ENCODE assay signal across 8 cellular contexts in the genomic region with DNA sequence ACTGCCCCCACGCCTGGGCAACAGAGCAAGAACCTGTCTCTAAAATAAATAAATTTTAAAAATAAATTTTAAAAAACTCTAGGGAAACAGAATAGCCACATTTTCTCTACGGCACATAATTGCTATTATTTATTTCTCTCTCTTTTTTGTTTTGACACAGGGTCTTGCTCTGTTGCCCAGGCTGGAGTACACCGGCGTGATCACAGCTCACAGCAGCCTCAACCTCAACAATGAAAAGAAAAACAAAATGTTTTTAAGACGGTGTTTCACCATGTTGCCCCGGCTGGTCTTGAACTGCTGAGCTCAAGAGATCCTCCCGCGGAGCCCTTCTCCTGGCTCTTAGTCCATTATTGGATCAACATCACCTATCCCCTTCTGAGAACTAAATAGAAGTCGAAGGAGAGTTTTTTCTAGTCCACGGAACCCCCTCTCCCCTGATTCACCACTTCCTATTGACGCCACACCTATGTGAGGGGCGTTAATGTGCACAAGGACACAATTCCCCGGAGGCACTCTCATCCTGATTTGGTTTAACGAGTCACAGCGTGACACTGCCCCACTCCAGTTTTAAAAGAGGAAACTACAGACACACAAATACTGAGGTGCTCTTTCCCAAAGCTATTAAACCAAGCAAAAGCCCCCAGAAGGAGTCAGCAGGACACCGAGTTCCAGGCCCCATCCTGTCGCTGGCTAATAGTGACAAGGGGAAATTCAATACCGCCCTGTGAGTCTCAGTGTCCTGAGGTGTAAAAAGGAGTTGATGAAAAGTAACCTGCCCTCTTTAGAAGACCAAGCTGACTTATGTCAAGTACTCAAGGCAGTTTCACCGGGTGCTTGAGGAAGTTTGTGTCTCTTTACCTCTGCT. TPM values are rescaled to one million over a fixed set of nuclear protein-coding genes. Genes with fewer than 3 reads are reported as not detected.
A peak's percentile ranks its signal among the peaks of the same experiment; 100 is the strongest.
DNase-seq lines count a peak whose midpoint lies in the region; ATAC-seq and TF ChIP-seq lines count a peak whose summit lies in the region.

No MANE protein-coding gene starts in this region.

- WGBS in thyroid gland, 2 donors, result 23 to 29% methylated on average over 19 of the region's 19 CpGs

- intact Hi-C loops in lower lobe of right lung (cut with DNase I) (loop anchor here (10.0 kb wide), 1 partner anchor 70 kb away; no protein-coding TSS in a partner anchor), thyroid gland (cut with DNase I) (loop anchor here (5.0 kb wide), 2 partner anchors 68 to 83 kb away; a partner anchor contains a TSS)

- H3K4me1 Mint-ChIP-seq in central memory CD8-positive, alpha-beta T cell, result peaks cover 50% of the 10 kb centered on the region

- TF ChIP-seq POLR2A in thyroid gland (IDR thresholded peaks at IDR 0.05), result no peak

- H3K9me3 Mint-ChIP-seq in central memory CD8-positive, alpha-beta T cell, result no peaks in the 10 kb centered on the region

- H3K4me1 ChIP-seq in lower lobe of right lung (peaks cover 57% of the 10 kb centered on the region), thyroid gland (peaks cover 12 to 23% of the 10 kb centered on the region in 2 donors)

- TF ChIP-seq CTCF in lower lobe of right lung (IDR thresholded peaks at IDR 0.05) (no peak), thyroid gland (IDR thresholded peaks at IDR 0.05) (no peak)

- H3K27ac Mint-ChIP-seq in central memory CD8-positive, alpha-beta T cell (ENCODE audit: low read depth), result peak overlapping the region; percentile 87

- H3K27me3 ChIP-seq in lower lobe of right lung (ENCODE audit: low read depth) (no peaks in the 10 kb centered on the region), thyroid gland (no peaks in the 10 kb centered on the region)

- H3K9me3 ChIP-seq in lower lobe of right lung (no peaks in the 10 kb centered on the region), thyroid gland (no peaks in the 10 kb centered on the region)

- H3K4me3 Mint-ChIP-seq in central memory CD8-positive, alpha-beta T cell, result peak overlapping the region; percentile 88

- peak; percentile 17 for DNase-seq in activated naive CD4-positive, alpha-beta T cell treated with Interleukin-2 at 50 U/mL for 16 hours
- DNase-seq in activated naive CD4-positive, alpha-beta T cell (lab: John Stamatoyannopoulos, UW), result no peak
- DNase-seq in OCI-M1 (lab: John Stamatoyannopoulos, UW), result peak; percentile 70
- DNase-seq in central memory CD8-positive, alpha-beta T cell (ENCODE audit: low spot score in 2 of 2), result no peak
- DNase-seq in lower lobe of right lung, result no peak
- peak; percentile 11 to 25 for DNase-seq in thyroid gland
- DNase-seq in SKM-1 treated with dmso at 0.1 percent for 144 hours (lab: John Stamatoyannopoulos, UW; ENCODE audit: unreplicated experiment), result no peak
- DNase-seq in GM19238 (ENCODE audit: insufficient read length, low spot score), result no peak

- H3K36me3 ChIP-seq in lower lobe of right lung (no peaks in the 10 kb centered on the region), thyroid gland (no peaks in the 10 kb centered on the region)

- ATAC-seq in central memory CD8-positive, alpha-beta T cell (replicated peaks; ENCODE audit: extremely low read depth, poor library complexity, severe bottlenecking), result no peak
- peak; percentile 1 to 23 for ATAC-seq in lower lobe of right lung

- peaks cover 23% of the 10 kb centered on the region for H3K36me3 Mint-ChIP-seq in central memory CD8-positive, alpha-beta T cell (ENCODE audit: insufficient read depth)

- no peaks in the 10 kb centered on the region for H3K27me3 Mint-ChIP-seq in central memory CD8-positive, alpha-beta T cell

- H3K4me3 ChIP-seq in lower lobe of right lung, result peak overlapping the region; percentile 89
- peak overlapping the region in 2 of 3 donors; percentile 60 to 93 for H3K4me3 ChIP-seq in thyroid gland (replicated peaks in 1 of 3)

- H3K27ac ChIP-seq in lower lobe of right lung (peak overlapping the region; percentile 98), thyroid gland (peak overlapping the region; percentile 99 to 100 (median 99))

RNA-seq across cellular contexts. Expression of a gene that starts 1.1 kb away (rescaled TPM):
- total RNA-seq in lower lobe of right lung, result 114 TPM
- 10 to 100 TPM; 32.8 to 68.6 (median 42.0) TPM for total RNA-seq in thyroid gland

Comparison
In these comparisons a context has a peak if more than half of its experiments do, and no peak if none do; other contexts are left out.
1. DNase-seq: peak in activated naive CD4-positive, alpha-beta T cell treated with Interleukin-2 at 50 U/mL for 16 hours (single experiment), OCI-M1 (single experiment) and thyroid gland (2 of 2); none in activated naive CD4-positive, alpha-beta T cell (0 of 4), central memory CD8-positive, alpha-beta T cell (0 of 2), lower lobe of right lung (single experiment), SKM-1 treated with dmso at 0.1 percent for 144 hours (single experiment) and GM19238 (single experiment).